25 cellular contexts compared by ENCODE assay signal in genomic region chr6:36210886-36211595, GRCh38. TPM values are rescaled to one million over a fixed set of nuclear protein-coding genes. Genes with fewer than 3 reads are reported as not detected.
A peak's percentile ranks its signal among the peaks of the same experiment; 100 is the strongest.
DNase-seq lines count a peak whose midpoint lies in the region; ATAC-seq, FAIRE-seq and TF ChIP-seq lines count a peak whose summit lies in the region.
"Had no signal": no experiment of that assay in that cellular context is flagged by ENCODE, and none has a peak within 500 bp of the region (broad histone marks: within the 10 kb centered on the region; RNA-seq: fewer than 3 reads in every experiment).

No MANE protein-coding gene starts in this region.

- no peak overlapping the region for H2AFZ ChIP-seq in astrocyte (ENCODE audit: low read depth, low read length)
- H2AFZ ChIP-seq: GM23338 had no signal

- no peaks in the 10 kb centered on the region for H3K27me3 ChIP-seq in BLaER1
- no peaks in the 10 kb centered on the region for H3K27me3 ChIP-seq in astrocyte (ENCODE audit: insufficient read depth, low read length)
- H3K27me3 ChIP-seq: MG63 had no signal

- no peaks in the 10 kb centered on the region for H3K27me3 Mint-ChIP-seq in astrocyte (ENCODE audit: low read depth, unreplicated experiment)
- no peaks in the 10 kb centered on the region for H3K27me3 Mint-ChIP-seq in neural crest cell (ENCODE audit: low read depth)
- H3K27me3 Mint-ChIP-seq: CD4-positive, alpha-beta memory T cell had no signal

- H3K4me1 ChIP-seq in BLaER1 (peaks cover 6% of the 10 kb centered on the region; the same call in 1 of the 2 replicates), astrocyte (ENCODE audit: insufficient read depth, low read length) (no peaks in the 10 kb centered on the region)

- H3K9me3 Mint-ChIP-seq in astrocyte (ENCODE audit: unreplicated experiment) (no peaks in the 10 kb centered on the region), neural crest cell (no peaks in the 10 kb centered on the region)
- H3K9me3 Mint-ChIP-seq: CD4-positive, alpha-beta memory T cell; GM23338; H9 had no signal

- H3K9ac ChIP-seq in BLaER1 (no peak overlapping the region), astrocyte (ENCODE audit: low read length) (no peak overlapping the region)

- no peaks in the 10 kb centered on the region for H3K4me1 Mint-ChIP-seq in astrocyte (ENCODE audit: low read depth, unreplicated experiment)
- H3K4me1 Mint-ChIP-seq in neural crest cell: no peaks in the 10 kb centered on the region
- H3K4me1 Mint-ChIP-seq: GM23338, H9 had no signal

- H3K4me3 ChIP-seq in BLaER1 (no peak overlapping the region), astrocyte (ENCODE audit: insufficient read depth, low read depth, low read length) (no peak overlapping the region)
- H3K4me3 ChIP-seq: GM23338, MG63 had no signal

- 0 out of 2 replicates have a peak, but pooled peaks cover 6% of the 10 kb centered on the region for H4K20me1 ChIP-seq in BLaER1
- peaks cover 63% of the 10 kb centered on the region for H4K20me1 ChIP-seq in astrocyte (ENCODE audit: insufficient read depth, low read length)

- DNase-seq in astrocyte (ENCODE audit: low read depth) (no peak), neural crest cell (ENCODE audit: low read depth, low spot score) (no peak), epidermal melanocyte (ENCODE audit: insufficient read length, low spot score) (no peak), sciatic nerve (ENCODE audit: low spot score) (no peak)
- no peak for DNase-seq in stimulated activated CD4-positive, alpha-beta T cell treated with anti-CD3 and anti-CD28 coated beads, Interleukin-4, amount 100 ng/mL, for 4 hours
- DNase-seq: CD4-positive, alpha-beta memory T cell; COR-L47; DMS53; H9; IMR-90; KG1; MG63; NCI-H1105 treated with DMSO at 0.1 percent for 48 hours; NCI-H146; NCI-H2029; NCI-H446 treated with DMSO at 0.1 percent for 48 hours; NCI-H526; NCI-H82; NK-92 treated with Interleukin-12 subunit alpha and Interleukin-12 subunit beta, amount 100 ng/mL, for 24 hours; SHP77 treated with DMSO at 0.1 percent for 48 hours had no signal

- TF ChIP-seq CTCF in astrocyte (IDR thresholded peaks at IDR 0.05; ENCODE audit: insufficient read depth, low read depth, low read length): no peak
- no peak for TF ChIP-seq CTCF in neural crest cell (conservative IDR thresholded peaks at IDR 0.05)

- peak overlapping the region; percentile 13; the same call in 1 of the 2 replicates for H3K27ac ChIP-seq in BLaER1
- H3K27ac ChIP-seq in astrocyte (ENCODE audit: low read depth, low read length): no peak overlapping the region

- intact Hi-C loops in sciatic nerve (cut with DNase I): no loop called here

- H3K79me2 ChIP-seq in astrocyte (ENCODE audit: insufficient read depth, low read length): peaks cover 7% of the 10 kb centered on the region

- no peak for FAIRE-seq in astrocyte (lab: Jason Lieb, UNC)
- FAIRE-seq: G401.6 had no signal

- peak overlapping the region; percentile 24 for H3K27ac Mint-ChIP-seq in astrocyte (ENCODE audit: unreplicated experiment)
- peak overlapping the region; percentile 19 for H3K27ac Mint-ChIP-seq in neural crest cell (ENCODE audit: unreplicated experiment)
- H3K27ac Mint-ChIP-seq: GM23338, H9 had no signal

- no peaks in the 10 kb centered on the region for H3K9me3 ChIP-seq in BLaER1
- no peaks in the 10 kb centered on the region for H3K9me3 ChIP-seq in astrocyte (ENCODE audit: insufficient read depth, low read depth, low read length)
- H3K9me3 ChIP-seq: MG63 had no signal

- H3K4me2 ChIP-seq in BLaER1 (no peak overlapping the region), astrocyte (ENCODE audit: low read length) (no peak overlapping the region)
- H3K4me2 ChIP-seq: GM23338 had no signal

- peaks cover 36% of the 10 kb centered on the region for H3K36me3 Mint-ChIP-seq in astrocyte (ENCODE audit: low read depth, unreplicated experiment)
- peaks cover 23% of the 10 kb centered on the region for H3K36me3 Mint-ChIP-seq in neural crest cell (ENCODE audit: low read depth)

- H3K36me3 ChIP-seq in BLaER1 (peaks cover 100% of the 10 kb centered on the region), astrocyte (ENCODE audit: insufficient read depth, low read length) (peaks cover 48% of the 10 kb centered on the region)

- ATAC-seq in esophagus mucosa (peak; percentile 7), sciatic nerve (no peak)
- ATAC-seq: GM23338 had no signal

- H3K4me3 Mint-ChIP-seq in astrocyte (ENCODE audit: unreplicated experiment) (no peak overlapping the region), neural crest cell (no peak overlapping the region)
- H3K4me3 Mint-ChIP-seq: CD4-positive, alpha-beta memory T cell; GM23338; H9 had no signal

RNA-seq across cellular contexts. Expression of gene BRPF3, which starts 14.5 kb away (rescaled TPM):
- total RNA-seq in astrocyte: 28.8 and 32.0 TPM in 2 replicates
- total RNA-seq in esophagus mucosa: 14.5 TPM
- 54.1 and 57.3 TPM in 2 replicates for total RNA-seq in neural crest cell
- 36.6 TPM for total RNA-seq in sciatic nerve

RNA-seq across cellular contexts. Expression of gene PNPLA1, which starts 58.8 kb away (rescaled TPM):
- total RNA-seq in astrocyte: not detected in 2 replicates
- 0.20 TPM for total RNA-seq in esophagus mucosa
- total RNA-seq in neural crest cell: not detected in 2 replicates
- 0.22 TPM for total RNA-seq in sciatic nerve
- total RNA-seq: A172, GM23338, IMR-90 had no signal
